1 cellular context compared by ENCODE assay signal in the genomic region with DNA sequence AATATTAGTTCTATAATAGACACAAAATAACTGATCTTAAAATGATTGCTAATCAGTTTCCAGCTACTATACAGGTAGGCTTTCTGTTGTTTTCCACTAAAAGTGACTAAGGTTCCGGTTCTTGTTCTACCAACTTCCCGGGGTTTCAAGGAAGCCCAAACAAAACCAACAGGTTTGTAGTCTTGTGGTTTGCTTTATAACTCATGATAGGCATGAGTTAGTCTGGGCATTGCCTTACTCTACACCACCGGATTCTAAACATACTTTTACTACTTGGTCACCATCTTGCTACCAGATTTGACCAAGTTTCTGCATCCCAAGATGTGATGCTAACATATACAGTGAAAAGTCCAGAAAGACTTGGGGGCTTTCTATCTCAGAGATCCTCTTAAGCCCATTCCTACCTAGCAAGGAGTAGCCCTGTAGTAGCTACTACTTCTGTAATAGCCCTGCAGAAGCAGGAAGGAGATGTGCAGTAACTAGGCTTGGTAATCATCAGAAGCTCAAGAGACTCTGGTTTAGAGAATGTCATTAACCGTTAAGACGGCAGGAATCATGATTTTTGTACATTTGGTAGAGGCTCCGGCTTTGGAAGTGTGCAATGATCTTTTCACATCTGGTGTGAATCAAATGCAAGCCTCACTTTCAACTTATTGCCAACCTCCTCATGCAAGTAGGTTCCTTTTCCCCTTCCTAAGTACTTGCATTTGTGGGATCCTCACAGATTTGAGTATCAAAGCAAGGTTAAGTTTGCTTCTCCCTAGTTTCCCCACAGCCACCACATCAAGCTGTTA.
TF ChIP-seq lines count a peak whose summit lies in the region.

No MANE protein-coding gene starts in this region.

TF ChIP-seq in IMR-90, 13 proteins besides CTCF, POLR2A, EP300 and RAD21 (continued from another document):
- TF ChIP-seq RFX5 (IDR thresholded peaks at IDR 0.05; ENCODE audit: low read depth, low read length) (no peak), FOS (IDR thresholded peaks at IDR 0.05; ENCODE audit: low read depth, low read length) (no peak), CHD1 (IDR thresholded peaks at IDR 0.05; ENCODE audit: low read depth, low read length) (no peak), BHLHE40 (IDR thresholded peaks at IDR 0.05; ENCODE audit: low read depth, low read length) (no peak), MXI1 (IDR thresholded peaks at IDR 0.05; ENCODE audit: borderline replicate concordance, low read depth, low read length) (no peak), RCOR1 (IDR thresholded peaks at IDR 0.05; ENCODE audit: insufficient replicate concordance, low read length) (no peak), CEBPB (IDR thresholded peaks at IDR 0.05; ENCODE audit: low read depth, low read length) (no peak), USF2 (IDR thresholded peaks at IDR 0.05; ENCODE audit: low read depth, low read length) (no peak), MAZ (IDR thresholded peaks at IDR 0.05; ENCODE audit: borderline replicate concordance, low read depth, low read length) (no peak)
- TF ChIP-seq, protein P1, sequence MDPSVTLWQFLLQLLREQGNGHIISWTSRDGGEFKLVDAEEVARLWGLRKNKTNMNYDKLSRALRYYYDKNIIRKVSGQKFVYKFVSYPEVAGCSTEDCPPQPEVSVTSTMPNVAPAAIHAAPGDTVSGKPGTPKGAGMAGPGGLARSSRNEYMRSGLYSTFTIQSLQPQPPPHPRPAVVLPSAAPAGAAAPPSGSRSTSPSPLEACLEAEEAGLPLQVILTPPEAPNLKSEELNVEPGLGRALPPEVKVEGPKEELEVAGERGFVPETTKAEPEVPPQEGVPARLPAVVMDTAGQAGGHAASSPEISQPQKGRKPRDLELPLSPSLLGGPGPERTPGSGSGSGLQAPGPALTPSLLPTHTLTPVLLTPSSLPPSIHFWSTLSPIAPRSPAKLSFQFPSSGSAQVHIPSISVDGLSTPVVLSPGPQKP (IDR thresholded peaks at IDR 0.05; ENCODE audit: borderline replicate concordance, low read depth, low read length) = no peak
